ENCODE assay signal across 13 cellular contexts in genomic region chr20:35273449-35274171, GRCh38. TPM values are rescaled to one million over a fixed set of nuclear protein-coding genes. Genes with fewer than 3 reads are reported as not detected.
DNase-seq lines count a peak whose midpoint lies in the region; ATAC-seq and TF ChIP-seq lines count a peak whose summit lies in the region.
"Had no signal": no experiment of that assay in that cellular context is flagged by ENCODE, and none has a peak within 500 bp of the region (broad histone marks: within the 10 kb centered on the region; RNA-seq: fewer than 3 reads in every experiment).

No MANE protein-coding gene starts in this region.

- no peaks in the 10 kb centered on the region for H3K27me3 Mint-ChIP-seq in activated T-helper 2 cell treated with anti-CD3 and anti-CD28 coated beads, Interferon-gamma antibody, Interleukin-2, Interleukin-4, amounts not matched to agents 10 μg/mL and 5 μg/mL and 100 μg/mL, durations not matched to agents 14 hours and 24 hours and 36 hours (ENCODE audit: low read depth)
- H3K27me3 Mint-ChIP-seq: activated CD4-positive, alpha-beta T cell treated with anti-CD3 and anti-CD28 coated beads for 36 hours had no signal

- peaks cover 35% of the 10 kb centered on the region for H3K36me3 ChIP-seq in left ventricle myocardium inferior
- peaks cover 16% of the 10 kb centered on the region for H3K36me3 ChIP-seq in effector memory CD4-positive, alpha-beta T cell (ENCODE audit: control insufficient read depth, insufficient read depth, low read length)

- no peak overlapping the region for H3K4me3 ChIP-seq in left ventricle myocardium inferior
- no peak overlapping the region for H3K4me3 ChIP-seq in effector memory CD4-positive, alpha-beta T cell (ENCODE audit: insufficient read depth, low read depth, low read length, poor library complexity, severe bottlenecking)

- intact Hi-C loops in left ventricle myocardium superior (cut with micrococcal nuclease) (no loop called here), left ventricle myocardium inferior (cut with micrococcal nuclease) (no loop called here)
- intact Hi-C loops in activated T-helper 2 cell treated with anti-CD3 and anti-CD28 coated beads, Interferon-gamma antibody, Interleukin-2, Interleukin-4, amounts not matched to agents 10 μg/mL and 5 μg/mL and 100 μg/mL, durations not matched to agents 14 hours and 24 hours and 36 hours (cut with micrococcal nuclease) = no loop called here

- no peak overlapping the region for H3K4me3 Mint-ChIP-seq in activated T-helper 2 cell treated with anti-CD3 and anti-CD28 coated beads, Interferon-gamma antibody, Interleukin-2, Interleukin-4, amounts not matched to agents 10 μg/mL and 5 μg/mL and 100 μg/mL, durations not matched to agents 14 hours and 24 hours and 36 hours (ENCODE audit: low read depth)
- H3K4me3 Mint-ChIP-seq: activated CD4-positive, alpha-beta T cell treated with anti-CD3 and anti-CD28 coated beads for 36 hours had no signal

- H3K27me3 ChIP-seq in left ventricle myocardium inferior (ENCODE audit: low read depth) = no peaks in the 10 kb centered on the region
- H3K27me3 ChIP-seq in effector memory CD4-positive, alpha-beta T cell (replicated peaks; ENCODE audit: control insufficient read depth, insufficient read depth, low read length, poor library complexity, severe bottlenecking) = no peaks in the 10 kb centered on the region

- H3K9me3 Mint-ChIP-seq in activated T-helper 2 cell treated with anti-CD3 and anti-CD28 coated beads, Interferon-gamma antibody, Interleukin-2, Interleukin-4, amounts not matched to agents 10 μg/mL and 5 μg/mL and 100 μg/mL, durations not matched to agents 14 hours and 24 hours and 36 hours = no peaks in the 10 kb centered on the region

- H3K36me3 Mint-ChIP-seq in activated T-helper 2 cell treated with anti-CD3 and anti-CD28 coated beads, Interferon-gamma antibody, Interleukin-2, Interleukin-4, amounts not matched to agents 10 μg/mL and 5 μg/mL and 100 μg/mL, durations not matched to agents 14 hours and 24 hours and 36 hours (ENCODE audit: low read depth) = peaks cover 25% of the 10 kb centered on the region

- ATAC-seq in left ventricle myocardium superior (peak; percentile 6), HG03135 (IDR thresholded peaks at IDR 0.05; ENCODE audit: unreplicated experiment) (no peak)
- ATAC-seq: activated CD4-positive, alpha-beta T cell treated with anti-CD3 and anti-CD28 coated beads for 36 hours had no signal

- no peaks in the 10 kb centered on the region for H3K9me3 ChIP-seq in left ventricle myocardium inferior (replicated peaks)
- H3K9me3 ChIP-seq in effector memory CD4-positive, alpha-beta T cell (ENCODE audit: control insufficient read depth, low read length) = no peaks in the 10 kb centered on the region

- no peak overlapping the region for H3K27ac ChIP-seq in left ventricle myocardium inferior (replicated peaks)
- H3K27ac ChIP-seq in effector memory CD4-positive, alpha-beta T cell (ENCODE audit: insufficient read depth, low read length, poor library complexity, severe bottlenecking) = no peak overlapping the region
- H3K27ac ChIP-seq: C4-2B, HL-60 had no signal

- peaks cover 38% of the 10 kb centered on the region for H3K4me1 ChIP-seq in left ventricle myocardium inferior
- H3K4me1 ChIP-seq in effector memory CD4-positive, alpha-beta T cell (ENCODE audit: control insufficient read depth, insufficient read depth, low read length, poor library complexity, severe bottlenecking) = peaks cover 11% of the 10 kb centered on the region

- peaks cover 2% of the 10 kb centered on the region for H3K4me1 Mint-ChIP-seq in activated T-helper 2 cell treated with anti-CD3 and anti-CD28 coated beads, Interferon-gamma antibody, Interleukin-2, Interleukin-4, amounts not matched to agents 10 μg/mL and 5 μg/mL and 100 μg/mL, durations not matched to agents 14 hours and 24 hours and 36 hours (ENCODE audit: low read depth)

- TF ChIP-seq CTCF in left ventricle myocardium inferior (IDR thresholded peaks at IDR 0.05; ENCODE audit: borderline replicate concordance) = no peak

- no peak overlapping the region for H3K27ac Mint-ChIP-seq in activated T-helper 2 cell treated with anti-CD3 and anti-CD28 coated beads, Interferon-gamma antibody, Interleukin-2, Interleukin-4, amounts not matched to agents 10 μg/mL and 5 μg/mL and 100 μg/mL, durations not matched to agents 14 hours and 24 hours and 36 hours
- H3K27ac Mint-ChIP-seq: activated CD4-positive, alpha-beta T cell treated with anti-CD3 and anti-CD28 coated beads for 36 hours had no signal

- DNase-seq in left ventricle myocardium superior (peak; percentile 69), left ventricle myocardium inferior (no peak), anterior cingulate cortex (lab: John Stamatoyannopoulos, UW) (peak in 52 of 58 donors; percentile 2 to 83 (median 54)), left kidney (ENCODE audit: low read depth, low spot score) (peak; percentile 20), SIG-M5 (lab: John Stamatoyannopoulos, UW) (no peak)
- DNase-seq in activated T-helper 2 cell treated with anti-CD3 and anti-CD28 coated beads, Interferon-gamma antibody, Interleukin-2, Interleukin-4, amounts not matched to agents 10 μg/mL and 5 μg/mL and 100 μg/mL, durations not matched to agents 14 hours and 24 hours and 36 hours (ENCODE audit: low spot score) = no peak
- no peak for DNase-seq in effector memory CD4-positive, alpha-beta T cell
- DNase-seq: activated CD4-positive, alpha-beta T cell treated with anti-CD3 and anti-CD28 coated beads for 36 hours; GDM1; NCI-H1048 had no signal

RNA-seq across cellular contexts. Expression of gene MMP24OS, which starts 4.3 kb away (rescaled TPM):
- total RNA-seq in left ventricle myocardium superior (48.4 TPM), left ventricle myocardium inferior (45.4 TPM)
- total RNA-seq in activated T-helper 2 cell treated with anti-CD3 and anti-CD28 coated beads, Interferon-gamma antibody, Interleukin-2, Interleukin-4, amounts not matched to agents 10 μg/mL and 5 μg/mL and 100 μg/mL, durations not matched to agents 14 hours and 24 hours and 36 hours = 31.4 and 33.0 TPM in 2 replicates

RNA-seq across cellular contexts. Expression of gene EIF6, which starts 11.0 kb away (rescaled TPM):
- total RNA-seq in left ventricle myocardium superior (34.6 TPM), left ventricle myocardium inferior (37.4 TPM)
- 179 and 183 TPM in 2 replicates for total RNA-seq in activated T-helper 2 cell treated with anti-CD3 and anti-CD28 coated beads, Interferon-gamma antibody, Interleukin-2, Interleukin-4, amounts not matched to agents 10 μg/mL and 5 μg/mL and 100 μg/mL, durations not matched to agents 14 hours and 24 hours and 36 hours

RNA-seq across cellular contexts. Expression of gene FAM83C, which starts 18.6 kb away (rescaled TPM):
- not detected for total RNA-seq in left ventricle myocardium superior
- not detected for total RNA-seq in left ventricle myocardium inferior
- total RNA-seq in activated T-helper 2 cell treated with anti-CD3 and anti-CD28 coated beads, Interferon-gamma antibody, Interleukin-2, Interleukin-4, amounts not matched to agents 10 μg/mL and 5 μg/mL and 100 μg/mL, durations not matched to agents 14 hours and 24 hours and 36 hours = not detected in 2 replicates
- total RNA-seq: activated CD4-positive, alpha-beta T cell treated with anti-CD3 and anti-CD28 coated beads for 36 hours had no signal

RNA-seq across cellular contexts. Expression of gene MMP24, which starts 47.1 kb away (rescaled TPM):
- total RNA-seq in left ventricle myocardium superior = 0.45 TPM
- 0.25 TPM for total RNA-seq in left ventricle myocardium inferior
- not detected in 2 replicates for total RNA-seq in activated T-helper 2 cell treated with anti-CD3 and anti-CD28 coated beads, Interferon-gamma antibody, Interleukin-2, Interleukin-4, amounts not matched to agents 10 μg/mL and 5 μg/mL and 100 μg/mL, durations not matched to agents 14 hours and 24 hours and 36 hours
- total RNA-seq: activated CD4-positive, alpha-beta T cell treated with anti-CD3 and anti-CD28 coated beads for 36 hours had no signal

Comparison
In these comparisons a context has a peak if more than half of its experiments do, and no peak if none do; other contexts are left out.
1. DNase-seq: peak in left ventricle myocardium superior (single experiment), anterior cingulate cortex (52 of 58) and left kidney (single experiment); none in left ventricle myocardium inferior (single experiment), activated T-helper 2 cell treated with anti-CD3 and anti-CD28 coated beads, Interferon-gamma antibody, Interleukin-2, Interleukin-4, amounts not matched to agents 10 μg/mL and 5 μg/mL and 100 μg/mL, durations not matched to agents 14 hours and 24 hours and 36 hours (single experiment), SIG-M5 (single experiment) and effector memory CD4-positive, alpha-beta T cell (0 of 3).